In genomic region chr16:72094266-72094610, GRCh38 we compare ENCODE assay signal across 8 cellular contexts. TPM values are rescaled to one million over a fixed set of nuclear protein-coding genes. Genes with fewer than 3 reads are reported as not detected.
DNase-seq lines count a peak whose midpoint lies in the region; ATAC-seq, FAIRE-seq and TF ChIP-seq lines count a peak whose summit lies in the region.

No MANE protein-coding gene starts in this region.

- in situ Hi-C loops in ACHN (cut with HindIII; ENCODE audit: low pct_ligation_motif_present, low pct_unique_long_range_greater_than_20kb, low sequenced_read_pairs) (no loop called here), IMR-90 (cut with MboI; ENCODE audit: low sequenced_read_pairs) (no loop called here), G401 (cut with HindIII; ENCODE audit: low sequenced_read_pairs) (no loop called here)

- 0 out of 2 replicates have a peak overlapping the region, but pooled peaks have one; percentile 25 for H3K23ac ChIP-seq in IMR-90 (ENCODE audit: low read depth, low read length)

- H3K9me1 ChIP-seq in IMR-90 (ENCODE audit: insufficient read depth, low read length), result peaks cover 5% of the 10 kb centered on the region; the same call in 1 of the 2 replicates

- H3K4ac ChIP-seq in IMR-90 (ENCODE audit: low read depth, low read length), result peak overlapping the region; percentile 88

- POLR2A ChIA-PET in IMR-90 (lab: Charles Lee; ENCODE audit: unreplicated experiment), result no interaction called here

- no peak overlapping the region for H2BK120ac ChIP-seq in IMR-90 (ENCODE audit: low read depth, low read length)

- peak overlapping the region; percentile 50 for H2AK9ac ChIP-seq in IMR-90 (replicated peaks; ENCODE audit: low read depth, low read length, poor library complexity)

- dilution Hi-C loops in IMR-90 (cut with HindIII; ENCODE audit: low sequenced_read_pairs, unreplicated experiment), result no loop called here

- H3K18ac ChIP-seq in IMR-90 (ENCODE audit: low read depth, low read length), result no peak overlapping the region

- WGBS in IMR-90 (ENCODE audit: extremely low coverage in 2 of 2, insufficient read length in 1 of 2), 2 experiments, result 12% methylated on average over 2 of the region's 11 CpGs; no CpG with 5 or more reads in 1 of the 2 experiments

- peak overlapping the region; percentile 75 for H3K56ac ChIP-seq in IMR-90 (ENCODE audit: extremely low read depth, insufficient read depth, low read length)

- no peak overlapping the region for H2BK20ac ChIP-seq in IMR-90 (ENCODE audit: low read depth, low read length)

- intact Hi-C loops in IMR-90 (cut with micrococcal nuclease), result loop anchor here (10.0 kb wide), 1 partner anchor 59 kb away; no protein-coding TSS in a partner anchor

- H4K5ac ChIP-seq in IMR-90 (ENCODE audit: low read depth, low read length), result peak overlapping the region; percentile 94

- peak overlapping the region; percentile 84; the same call in 1 of the 2 replicates for H3K14ac ChIP-seq in IMR-90 (replicated peaks; ENCODE audit: low read depth, low read length)

- H3K9me3 Mint-ChIP-seq in activated naive CD4-positive, alpha-beta T cell treated with anti-CD3 and anti-CD28 coated beads, Interleukin-2, amount 50 U/mL, for 72 hours, result no peaks in the 10 kb centered on the region

- DNase-seq in ACHN (peak; percentile 25), IMR-90 (no peak), iPS-NIHi11 (ENCODE audit: low spot score) (peak; percentile 19), frontal cortex (ENCODE audit: low spot score in 2 of 2) (no peak), G401 (ENCODE audit: low spot score) (no peak)
- no peak for DNase-seq in activated naive CD4-positive, alpha-beta T cell treated with anti-CD3 and anti-CD28 coated beads, Interleukin-2, amount 50 U/mL, for 72 hours (ENCODE audit: low spot score in 2 of 2)
- DNase-seq in stimulated activated CD4-positive, alpha-beta T cell treated with anti-CD3 and anti-CD28 coated beads, Interleukin-2, amount 100 ng/mL, for 48 hours, result peak; percentile 21 to 36

- peaks cover 29 to 40% of the 10 kb centered on the region in 2 donors for H3K36me3 Mint-ChIP-seq in activated naive CD4-positive, alpha-beta T cell treated with anti-CD3 and anti-CD28 coated beads, Interleukin-2, amount 50 U/mL, for 72 hours

- 0 out of 2 replicates have a peak, but pooled peaks cover 2% of the 10 kb centered on the region for H3K4me1 ChIP-seq in IMR-90 (ENCODE audit: control insufficient read depth, insufficient read depth, low read length)

- H4K91ac ChIP-seq in IMR-90 (ENCODE audit: insufficient read depth, low read depth, low read length), result peak overlapping the region; percentile 69; the same call in 1 of the 2 replicates

- peaks cover 30% of the 10 kb centered on the region for H3K36me3 ChIP-seq in IMR-90 (ENCODE audit: control insufficient read depth, insufficient read depth, low read length)

- peak overlapping the region; percentile 80 for H3K27ac ChIP-seq in IMR-90 (ENCODE audit: insufficient read depth, low read length)

- no peaks in the 10 kb centered on the region; the same call in 1 of the 2 replicates for H4K20me1 ChIP-seq in IMR-90 (ENCODE audit: insufficient read depth, low read length)

- peak overlapping the region; percentile 98 to 99 for H3K27ac Mint-ChIP-seq in activated naive CD4-positive, alpha-beta T cell treated with anti-CD3 and anti-CD28 coated beads, Interleukin-2, amount 50 U/mL, for 72 hours

- no peaks in the 10 kb centered on the region for H3K9me3 ChIP-seq in IMR-90 (ENCODE audit: control insufficient read depth, insufficient read depth, low read length)

- TF ChIP-seq CTCF in IMR-90 (conservative IDR thresholded peaks at IDR 0.05; ENCODE audit: low read depth, low read length), result no peak

- H2AK5ac ChIP-seq in IMR-90 (ENCODE audit: low read depth, low read length), result peak overlapping the region; percentile 66; the same call in 1 of the 2 replicates

- peaks cover 12 to 55% of the 10 kb centered on the region in 2 experiments for H3K79me1 ChIP-seq in IMR-90 (ENCODE audit: low read depth in 1 of 2, low read length in 2 of 2)

- CTCF ChIA-PET in IMR-90 (lab: Yijun Ruan, JAX), result interaction anchor here (1.6 kb wide), 1 partner anchor 11 kb away, joined by 3 read pairs; no protein-coding TSS in a partner anchor

- peak overlapping the region; percentile 96 for H3K4me3 ChIP-seq in IMR-90 (ENCODE audit: insufficient read depth, low read depth, low read length)

- H2AFZ ChIP-seq in IMR-90 (replicated peaks; ENCODE audit: low read length, poor library complexity), result peak overlapping the region; percentile 91

- TF ChIP-seq POLR2A in IMR-90 (IDR thresholded peaks at IDR 0.05; ENCODE audit: low read depth, low read length), result no peak; the same call in 1 of the 2 replicates

- no peak for TF ChIP-seq RAD21 in IMR-90 (IDR thresholded peaks at IDR 0.05; ENCODE audit: low read length)

- H2BK5ac ChIP-seq in IMR-90 (ENCODE audit: low read depth, low read length, poor library complexity, severe bottlenecking), result peak overlapping the region; percentile 53

- H2BK15ac ChIP-seq in IMR-90 (ENCODE audit: low read depth, low read length), result no peak overlapping the region

- H3K27me3 ChIP-seq in IMR-90 (ENCODE audit: control insufficient read depth, insufficient read depth, low read length), result no peaks in the 10 kb centered on the region

- no TSS peak for BruUV-seq in IMR-90 (replicated peaks; lab: Mats Ljungman, UMichigan)

- H4K8ac ChIP-seq in IMR-90 (ENCODE audit: low read depth in 2 of 2, low read length in 2 of 2), result peak overlapping the region; percentile 91 to 98

- no peak for FAIRE-seq in frontal cortex (lab: Jason Lieb, UNC)

- H3K9ac ChIP-seq in IMR-90 (ENCODE audit: low read depth, low read length), result peak overlapping the region; percentile 99

- ATAC-seq in IMR-90 (ENCODE audit: low read depth), result peak; percentile 6
- no peak for ATAC-seq in activated naive CD4-positive, alpha-beta T cell treated with anti-CD3 and anti-CD28 coated beads, Interleukin-2, amount 50 U/mL, for 72 hours
- ATAC-seq in GM21447 (IDR thresholded peaks at IDR 0.05; ENCODE audit: unreplicated experiment), result no peak

- peak overlapping the region; percentile 90 for H3K4me2 ChIP-seq in IMR-90 (ENCODE audit: low read depth, low read length)

TF ChIP-seq in IMR-90, 13 proteins besides CTCF, POLR2A, EP300 and RAD21 (continues in another document):
- TF ChIP-seq SMC3 (IDR thresholded peaks at IDR 0.05; ENCODE audit: low read depth, low read length) (no peak), RFX5 (IDR thresholded peaks at IDR 0.05; ENCODE audit: low read depth, low read length) (no peak), MAFK (IDR thresholded peaks at IDR 0.05; ENCODE audit: low read depth, low read length) (no peak), FOS (IDR thresholded peaks at IDR 0.05; ENCODE audit: low read depth, low read length) (no peak), BHLHE40 (IDR thresholded peaks at IDR 0.05; ENCODE audit: low read depth, low read length) (no peak), MAZ (IDR thresholded peaks at IDR 0.05; ENCODE audit: borderline replicate concordance, low read depth, low read length) (no peak), NFE2L2 (IDR thresholded peaks at IDR 0.05; ENCODE audit: low read depth, low read length) (no peak), MXI1 (IDR thresholded peaks at IDR 0.05; ENCODE audit: borderline replicate concordance, low read depth, low read length) (no peak), RCOR1 (IDR thresholded peaks at IDR 0.05; ENCODE audit: insufficient replicate concordance, low read length) (no peak), CEBPB (IDR thresholded peaks at IDR 0.05; ENCODE audit: low read depth, low read length) (no peak), ELK1 (IDR thresholded peaks at IDR 0.05; ENCODE audit: borderline replicate concordance, low read depth, low read length) (no peak)

RNA-seq across cellular contexts. Expression of gene DHX38, which starts 0.6 kb away (rescaled TPM):
- total RNA-seq in IMR-90 (2012; rRNA removed), result 49.6 and 61.9 TPM in 2 replicates
- 43.0 and 45.4 TPM in 2 replicates for polyA plus RNA-seq in IMR-90 (2012; rRNA removed)
- polyA plus RNA-seq in IMR-90 (2012; cell fraction: cytosol; rRNA removed), result 21.9 and 32.9 TPM in 2 replicates
- 142 and 187 TPM in 2 replicates for polyA plus RNA-seq in IMR-90 (2012; cell fraction: nucleus; rRNA removed; ENCODE audit: low replicate concordance)
- 100 to 1,000 TPM in 1 of 2 donors, 10 to 100 TPM in 1; 81.2 to 119 TPM for total RNA-seq in activated naive CD4-positive, alpha-beta T cell treated with anti-CD3 and anti-CD28 coated beads, Interleukin-2, amount 50 U/mL, for 72 hours
- total RNA-seq in frontal cortex, result 57.1 TPM
- 46.6 and 71.0 TPM in 2 replicates for total RNA-seq in G401 (2014; rRNA removed; shearing (Covaris generic))

RNA-seq across cellular contexts. Expression of gene TXNL4B, which starts 0.8 kb away (rescaled TPM):
- 5.4 and 6.1 TPM in 2 replicates for total RNA-seq in IMR-90 (2012; rRNA removed)
- 7.4 and 8.6 TPM in 2 replicates for polyA plus RNA-seq in IMR-90 (2012; rRNA removed)
- polyA plus RNA-seq in IMR-90 (2012; cell fraction: cytosol; rRNA removed), result 2.9 and 3.6 TPM in 2 replicates
- 2.7 and 7.2 TPM in 2 replicates for polyA plus RNA-seq in IMR-90 (2012; cell fraction: nucleus; rRNA removed; ENCODE audit: low replicate concordance)
- total RNA-seq in activated naive CD4-positive, alpha-beta T cell treated with anti-CD3 and anti-CD28 coated beads, Interleukin-2, amount 50 U/mL, for 72 hours, result 10 to 100 TPM; 18.0 to 25.5 TPM
- 10.2 TPM for total RNA-seq in frontal cortex
- 17.0 and 27.5 TPM in 2 replicates for total RNA-seq in G401 (2014; rRNA removed; shearing (Covaris generic))

RNA-seq across cellular contexts. Expression of gene HPR, which starts 31.2 kb away (rescaled TPM):
- total RNA-seq in IMR-90 (2012; rRNA removed) (not detected in 2 replicates), frontal cortex (under 0.01 TPM)
- not detected in 2 replicates for polyA plus RNA-seq in IMR-90 (2012; rRNA removed)
- not detected in 2 replicates for polyA plus RNA-seq in IMR-90 (2012; cell fraction: cytosol; rRNA removed)
- 0.05 TPM in 1 of 2 replicates, not detected in the other for polyA plus RNA-seq in IMR-90 (2012; cell fraction: nucleus; rRNA removed; ENCODE audit: low replicate concordance)
- not detected for total RNA-seq in activated naive CD4-positive, alpha-beta T cell treated with anti-CD3 and anti-CD28 coated beads, Interleukin-2, amount 50 U/mL, for 72 hours
- total RNA-seq in G401 (2014; rRNA removed; shearing (Covaris generic)), result not detected in 2 replicates

RNA-seq across cellular contexts. Expression of gene HP, which starts 39.9 kb away (rescaled TPM):
- not detected in 2 replicates for total RNA-seq in IMR-90 (2012; rRNA removed)
- not detected in 2 replicates for polyA plus RNA-seq in IMR-90 (2012; rRNA removed)
- not detected in 2 replicates for polyA plus RNA-seq in IMR-90 (2012; cell fraction: cytosol; rRNA removed)
- polyA plus RNA-seq in IMR-90 (2012; cell fraction: nucleus; rRNA removed; ENCODE audit: low replicate concordance), result not detected in 2 replicates
- total RNA-seq in activated naive CD4-positive, alpha-beta T cell treated with anti-CD3 and anti-CD28 coated beads, Interleukin-2, amount 50 U/mL, for 72 hours, result not detected
- total RNA-seq in frontal cortex, result 0.41 TPM
- total RNA-seq in G401 (2014; rRNA removed; shearing (Covaris generic)), result not detected in 2 replicates

Comparison
In these comparisons a context has a peak if more than half of its experiments do, and no peak if none do; other contexts are left out.
1. DNase-seq: peak in ACHN (single experiment), iPS-NIHi11 (single experiment) and stimulated activated CD4-positive, alpha-beta T cell treated with anti-CD3 and anti-CD28 coated beads, Interleukin-2, amount 100 ng/mL, for 48 hours (2 of 2); none in IMR-90 (single experiment), activated naive CD4-positive, alpha-beta T cell treated with anti-CD3 and anti-CD28 coated beads, Interleukin-2, amount 50 U/mL, for 72 hours (0 of 2), frontal cortex (0 of 2) and G401 (single experiment).